Comparison of ENCODE assay signal across 12 cellular contexts in the genomic region with DNA sequence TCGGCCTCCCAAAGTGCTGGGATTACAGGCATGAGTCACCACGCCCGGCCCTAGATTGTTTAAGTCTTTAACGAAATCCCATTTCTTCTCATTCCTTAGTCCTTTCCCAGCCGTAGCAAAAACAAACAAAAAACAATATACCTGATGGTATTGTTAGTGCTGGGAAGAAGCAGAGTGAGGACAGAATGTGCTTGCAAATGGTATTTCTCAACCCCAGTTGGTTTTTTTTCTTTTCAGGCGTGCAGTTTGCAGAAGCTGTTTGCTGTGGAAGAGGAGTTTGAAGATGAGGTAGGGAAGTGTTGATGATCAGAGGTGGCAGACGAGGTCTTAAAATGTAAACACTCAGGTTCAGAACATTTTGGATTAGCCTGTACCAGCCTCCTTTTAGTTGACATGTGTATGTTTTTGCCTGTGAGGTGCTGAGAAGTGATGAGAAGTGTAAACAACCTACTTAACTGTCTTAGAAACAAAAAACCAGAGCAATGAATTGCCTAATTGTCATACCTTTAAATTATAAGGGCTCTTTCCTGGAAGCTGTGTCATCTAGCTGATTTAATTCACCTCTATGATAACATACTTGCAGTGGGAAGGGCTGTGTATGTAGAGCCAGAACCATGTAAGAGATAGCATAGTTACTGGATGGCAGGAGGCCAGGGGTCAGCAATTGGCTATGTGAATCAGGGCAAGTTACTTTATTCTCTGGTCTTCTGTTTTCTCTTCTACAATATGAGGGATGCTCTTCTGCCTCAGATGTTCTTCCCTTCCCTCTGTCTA. TPM values are rescaled to one million over a fixed set of nuclear protein-coding genes. Genes with fewer than 3 reads are reported as not detected.
DNase-seq lines count a peak whose midpoint lies in the region; ATAC-seq, FAIRE-seq and TF ChIP-seq lines count a peak whose summit lies in the region.
"Had no signal": no experiment of that assay in that cellular context is flagged by ENCODE, and none has a peak within 500 bp of the region (broad histone marks: within the 10 kb centered on the region; RNA-seq: fewer than 3 reads in every experiment).

No MANE protein-coding gene starts in this region.

- in situ Hi-C loops in GM12878 (cut with MboI), result loop anchor here (5.0 kb wide), 1 partner anchor 182 kb away; no protein-coding TSS in a partner anchor

- H3K4me2 ChIP-seq in GM12878 (ENCODE audit: control insufficient read depth, insufficient read depth), result no peak overlapping the region

- no peaks in the 10 kb centered on the region for H3K9me3 ChIP-seq in CD4-positive, CD25-positive, alpha-beta regulatory T cell (ENCODE audit: control insufficient read depth in 2 of 2, low read length in 2 of 2)
- H3K9me3 ChIP-seq in GM12878 (replicated peaks; ENCODE audit: control insufficient read depth, insufficient read depth, low read length), result no peaks in the 10 kb centered on the region
- no peaks in the 10 kb centered on the region for H3K9me3 ChIP-seq in right cardiac atrium (ENCODE audit: control insufficient read depth, low read length)
- H3K9me3 ChIP-seq: mucosa of descending colon had no signal

- no peaks in the 10 kb centered on the region for H3K27me3 ChIP-seq in CD4-positive, CD25-positive, alpha-beta regulatory T cell (ENCODE audit: control insufficient read depth, insufficient read depth, low read length)
- H3K27me3 ChIP-seq in GM12878 (replicated peaks in 1 of 2; ENCODE audit: control insufficient read depth in 2 of 2, insufficient read depth in 2 of 2, low read length in 1 of 2), result no peaks in the 10 kb centered on the region
- no peaks in the 10 kb centered on the region for H3K27me3 ChIP-seq in right cardiac atrium (ENCODE audit: control insufficient read depth, insufficient read depth)

- no peak for TF ChIP-seq CTCF in GM12878 (IDR thresholded peaks at IDR 0.05 in 2 of 3, conservative IDR thresholded peaks at IDR 0.05 in 1 of 3; ENCODE audit: control insufficient read depth in 2 of 3, extremely low read depth in 1 of 3, insufficient read depth in 1 of 3, low read depth in 3 of 3, low read length in 3 of 3)

- H3K27ac Mint-ChIP-seq in CD4-positive, CD25-positive, alpha-beta regulatory T cell, result no peak overlapping the region

- H3K4me3 ChIP-seq in CD4-positive, CD25-positive, alpha-beta regulatory T cell (ENCODE audit: low read depth, low read length), result no peak overlapping the region
- H3K4me3 ChIP-seq in GM12878 (no peak overlapping the region), right cardiac atrium (ENCODE audit: low read length) (no peak overlapping the region)
- H3K4me3 ChIP-seq: mucosa of descending colon had no signal

- ATAC-seq in CD4-positive, CD25-positive, alpha-beta regulatory T cell (ENCODE audit: low read depth in 2 of 2), result no peak
- ATAC-seq in GM12878, result no peak
- ATAC-seq in right cardiac atrium, result no peak
- ATAC-seq: mucosa of descending colon had no signal

- no peak for DNase-seq in CD4-positive, CD25-positive, alpha-beta regulatory T cell
- DNase-seq in GM12878 (ENCODE audit: low read depth, low spot score) (no peak), right cardiac atrium (peak in 1 of 3 donors; percentile 61), LoVo (ENCODE audit: low spot score) (no peak), NCI-H1048 (lab: John Stamatoyannopoulos, UW) (no peak)
- DNase-seq in stimulated activated naive CD4-positive, alpha-beta T cell treated with Interleukin-2 at 50 U/mL for 16 hours (lab: John Stamatoyannopoulos, UW), result no peak
- DNase-seq: activated naive CD8-positive, alpha-beta T cell treated with anti-CD3 and anti-CD28 coated beads, Interleukin-2, amount 10 ng/mL, durations not matched to agents 7 days and 5 days; cortex of kidney; islet precursor cell; mucosa of descending colon; NCI-H2171 treated with DMSO at 0.1 percent for 48 hours; stimulated activated CD4-positive, alpha-beta T cell treated with anti-CD3 and anti-CD28 coated beads, Interleukin-1b, Interleukin-23, amount 100 ng/mL, for 48 hours had no signal

- no peak for TF ChIP-seq POLR2A in GM12878 (IDR thresholded peaks at IDR 0.05; ENCODE audit: low read depth, low read length)

- WGBS in GM12878 (ENCODE audit: insufficient coverage, insufficient replicate concordance, low lambda C conversion rate, missing lambda C conversion rate), result 98% methylated on average over 7 of the region's 7 CpGs
- 80% methylated on average over 7 of the region's 7 CpGs for WGBS in right cardiac atrium

- SMC1A ChIA-PET in GM12878 (lab: Charles Lee; ENCODE audit: uncharacterized antibody, unreplicated experiment), result no interaction called here

- no peaks in the 10 kb centered on the region for H3K9me3 Mint-ChIP-seq in CD4-positive, CD25-positive, alpha-beta regulatory T cell
- H3K9me3 Mint-ChIP-seq: activated naive CD8-positive, alpha-beta T cell treated with anti-CD3 and anti-CD28 coated beads, Interleukin-2, amount 10 ng/mL, durations not matched to agents 7 days and 5 days had no signal

- no peaks in the 10 kb centered on the region for H4K20me1 ChIP-seq in GM12878 (ENCODE audit: control insufficient read depth, insufficient read depth)

- POLR2A ChIA-PET in GM12878 (lab: Charles Lee), result interaction anchor here (0.6 kb wide), 1 partner anchor 22 kb away, joined by 3 read pairs; a partner anchor contains a TSS

- FAIRE-seq in GM12878 (lab: Jason Lieb, UNC), result peak; percentile 71

- peaks cover 19% of the 10 kb centered on the region for H3K79me2 ChIP-seq in GM12878 (ENCODE audit: control insufficient read depth, insufficient read depth, low read length)

- peaks cover 2 to 16% (median 10%) of the 10 kb centered on the region in 4 donors for H3K4me1 Mint-ChIP-seq in CD4-positive, CD25-positive, alpha-beta regulatory T cell

- H3K36me3 ChIP-seq in CD4-positive, CD25-positive, alpha-beta regulatory T cell (ENCODE audit: control insufficient read depth, insufficient read depth, low read length), result no peaks in the 10 kb centered on the region
- H3K36me3 ChIP-seq in GM12878 (ENCODE audit: control insufficient read depth in 2 of 2, insufficient read depth in 2 of 2, low read length in 1 of 2), result peaks cover 10 to 13% of the 10 kb centered on the region in 2 experiments

- no peaks in the 10 kb centered on the region for H3K36me3 Mint-ChIP-seq in CD4-positive, CD25-positive, alpha-beta regulatory T cell

- BruUV-seq in GM12878 (replicated peaks; lab: Mats Ljungman, UMichigan), result TSS peak; percentile 34

- H2AFZ ChIP-seq in GM12878 (ENCODE audit: control insufficient read depth, low read depth, low read length), result no peak overlapping the region

- RAD21 ChIA-PET in GM12878 (lab: Charles Lee; ENCODE audit: unreplicated experiment), result interaction anchor here (1.2 kb wide), 1 partner anchor 201 kb away, joined by 3 read pairs; no protein-coding TSS in a partner anchor

- intact Hi-C loops in GM12878 (cut with micrococcal nuclease; ENCODE audit: unreplicated experiment) (loop anchor here (5.0 kb wide), 2 partner anchors 42 to 182 kb away; a partner anchor contains a TSS), right cardiac atrium (cut with DNase I) (no loop called here)

- no peak overlapping the region for H3K27ac ChIP-seq in CD4-positive, CD25-positive, alpha-beta regulatory T cell (ENCODE audit: insufficient read depth, low read length, poor library complexity, severe bottlenecking)
- H3K27ac ChIP-seq in GM12878 (ENCODE audit: control insufficient read depth, insufficient read depth), result no peak overlapping the region
- peak overlapping the region; percentile 30 for H3K27ac ChIP-seq in right cardiac atrium (ENCODE audit: low read length)

- H3K9ac ChIP-seq in GM12878 (ENCODE audit: control insufficient read depth, insufficient read depth, low read length), result no peak overlapping the region

- peaks cover 12% of the 10 kb centered on the region for H3K4me1 ChIP-seq in CD4-positive, CD25-positive, alpha-beta regulatory T cell (ENCODE audit: control insufficient read depth, insufficient read depth, low read length, poor library complexity, severe bottlenecking)
- H3K4me1 ChIP-seq in GM12878 (ENCODE audit: control insufficient read depth, insufficient read depth, low read length) (peaks cover 9% of the 10 kb centered on the region; the same call in 1 of the 2 replicates), right cardiac atrium (ENCODE audit: control insufficient read depth, insufficient read depth, low read length) (peaks cover 5% of the 10 kb centered on the region)

- no peak for TF ChIP-seq RAD21 in GM12878 (IDR thresholded peaks at IDR 0.05; ENCODE audit: insufficient read depth, low read depth, low read length)

- CTCF ChIA-PET in GM12878 (lab: Yijun Ruan, JAX), result interaction anchor here (1.4 to 2.1 kb wide), 2 partner anchors 23 to 29 kb away, joined by 4 read pairs; no protein-coding TSS in a partner anchor

- H3K4me3 Mint-ChIP-seq in CD4-positive, CD25-positive, alpha-beta regulatory T cell, result peak overlapping the region in 3 of 4 donors; percentile 8 to 56 (median 18)
- H3K4me3 Mint-ChIP-seq: activated naive CD8-positive, alpha-beta T cell treated with anti-CD3 and anti-CD28 coated beads, Interleukin-2, amount 10 ng/mL, durations not matched to agents 7 days and 5 days had no signal

- H3K27me3 Mint-ChIP-seq in CD4-positive, CD25-positive, alpha-beta regulatory T cell, result peaks cover 6% of the 10 kb centered on the region
- H3K27me3 Mint-ChIP-seq: activated naive CD8-positive, alpha-beta T cell treated with anti-CD3 and anti-CD28 coated beads, Interleukin-2, amount 10 ng/mL, durations not matched to agents 7 days and 5 days had no signal

- no peak for TF ChIP-seq EP300 in GM12878 (IDR thresholded peaks at IDR 0.05; ENCODE audit: borderline replicate concordance in 1 of 2, control insufficient read depth in 1 of 2, low read depth in 2 of 2, low read length in 2 of 2)

RNA-seq across cellular contexts. Expression of a gene that starts 3.4 kb away (rescaled TPM):
- total RNA-seq in CD4-positive, CD25-positive, alpha-beta regulatory T cell, result 9.2 TPM
- polyA plus RNA-seq in CD4-positive, CD25-positive, alpha-beta regulatory T cell, result under 1 TPM; 0.16 to 0.67 (median 0.38) TPM
- total RNA-seq in GM12878 (2013; cell fraction: nucleolus; rRNA removed), result 14.8 and 15.0 TPM in 2 replicates
- total RNA-seq in GM12878 (2014; rRNA removed), result 9.2 and 12.4 TPM in 2 replicates
- total RNA-seq in GM12878 (2014; rRNA removed; fragmentation: Illumina TruSeq; extraction: Trizol), result 6.4 and 7.0 TPM in 2 replicates
- 12.3 and 14.4 TPM in 2 replicates for total RNA-seq in GM12878 (2021)
- polyA plus RNA-seq in GM12878 (2011; ENCODE audit: low read depth), result 6.5 TPM
- polyA plus RNA-seq in GM12878 (2011; rRNA removed), result 5.9 and 9.9 TPM in 2 replicates
- 16.5 and 17.3 TPM in 2 replicates for polyA plus RNA-seq in GM12878 (2011; cell fraction: cytosol; rRNA removed)
- polyA plus RNA-seq in GM12878 (2011; cell fraction: nucleus; rRNA removed), result 23.6 and 24.4 TPM in 2 replicates
- 7.1 and 8.6 TPM in 2 replicates for polyA plus RNA-seq in GM12878 (2012)
- 9.4 and 9.9 TPM in 2 replicates for polyA plus RNA-seq in GM12878 (2014; fragmentation: Illumina TruSeq; extraction: Trizol)
- polyA plus RNA-seq in GM12878 (2014; fragmentation: Nextera tagmentation; extraction: Ambion mirVana), result 1 to 10 TPM; 4.0 to 4.7 TPM
- polyA plus RNA-seq in GM12878 (2014; rRNA removed), result 10.0 and 10.1 TPM in 2 replicates
- 10 to 100 TPM; 17.6 to 20.4 TPM for polyA plus RNA-seq in GM12878 (2016; fragmentation: Nextera tagmentation; extraction: Ambion mirVana)
- polyA minus RNA-seq in GM12878 (2011; rRNA and poly(A)+ RNA removed), result 14.3 and 25.7 TPM in 2 replicates
- polyA minus RNA-seq in GM12878 (2011; cell fraction: cytosol; rRNA and poly(A)+ RNA removed), result 7.2 and 9.0 TPM in 2 replicates
- 6.3 and 12.2 TPM in 2 replicates for polyA minus RNA-seq in GM12878 (2011; cell fraction: nucleus; rRNA and poly(A)+ RNA removed)
- 1 to 10 TPM in 1 of 4 donors, under 1 TPM in 3; 0.47 to 1.4 (median 0.76) TPM for total RNA-seq in right cardiac atrium
- 0.38 TPM for polyA plus RNA-seq in right cardiac atrium

RNA-seq across cellular contexts. Expression of a gene that starts 21.7 kb away (rescaled TPM):
- 69.1 TPM for total RNA-seq in CD4-positive, CD25-positive, alpha-beta regulatory T cell
- 10 to 100 TPM; 10.6 to 16.4 (median 13.0) TPM for polyA plus RNA-seq in CD4-positive, CD25-positive, alpha-beta regulatory T cell
- total RNA-seq in GM12878 (2013; cell fraction: nucleolus; rRNA removed), result 47.3 and 62.5 TPM in 2 replicates
- total RNA-seq in GM12878 (2014; rRNA removed), result 47.1 and 58.0 TPM in 2 replicates
- 17.7 and 19.7 TPM in 2 replicates for total RNA-seq in GM12878 (2014; rRNA removed; fragmentation: Illumina TruSeq; extraction: Trizol)
- total RNA-seq in GM12878 (2021), result 45.1 and 49.4 TPM in 2 replicates
- polyA plus RNA-seq in GM12878 (2011; ENCODE audit: low read depth), result 11.4 TPM
- polyA plus RNA-seq in GM12878 (2011; rRNA removed), result 12.4 and 24.7 TPM in 2 replicates
- 36.5 and 41.2 TPM in 2 replicates for polyA plus RNA-seq in GM12878 (2011; cell fraction: cytosol; rRNA removed)
- polyA plus RNA-seq in GM12878 (2011; cell fraction: nucleus; rRNA removed), result 58.9 and 69.3 TPM in 2 replicates
- 24.2 and 26.0 TPM in 2 replicates for polyA plus RNA-seq in GM12878 (2012)
- 6.6 and 19.2 TPM in 2 replicates for polyA plus RNA-seq in GM12878 (2014; fragmentation: Illumina TruSeq; extraction: Trizol)
- polyA plus RNA-seq in GM12878 (2014; fragmentation: Nextera tagmentation; extraction: Ambion mirVana), result 1 to 10 TPM; 1.1 to 2.0 TPM
- 38.9 and 39.3 TPM in 2 replicates for polyA plus RNA-seq in GM12878 (2014; rRNA removed)
- 10 to 100 TPM; 30.0 to 34.8 TPM for polyA plus RNA-seq in GM12878 (2016; fragmentation: Nextera tagmentation; extraction: Ambion mirVana)
- polyA minus RNA-seq in GM12878 (2011; rRNA and poly(A)+ RNA removed), result 52.7 and 88.1 TPM in 2 replicates
- 29.1 and 31.3 TPM in 2 replicates for polyA minus RNA-seq in GM12878 (2011; cell fraction: cytosol; rRNA and poly(A)+ RNA removed)
- polyA minus RNA-seq in GM12878 (2011; cell fraction: nucleus; rRNA and poly(A)+ RNA removed), result 30.7 and 56.7 TPM in 2 replicates
- total RNA-seq in right cardiac atrium, result 10 to 100 TPM; 47.9 to 89.2 (median 74.4) TPM
- polyA plus RNA-seq in right cardiac atrium, result 72.4 TPM

RNA-seq across cellular contexts. Expression of a gene that starts 25.4 kb away (rescaled TPM):
- total RNA-seq in CD4-positive, CD25-positive, alpha-beta regulatory T cell, result not detected
- polyA plus RNA-seq in CD4-positive, CD25-positive, alpha-beta regulatory T cell, result under 1 TPM in 2 of 4 donors, not detected in 2; 0.09 to 0.16 TPM
- total RNA-seq in GM12878 (2013; cell fraction: nucleolus; rRNA removed), result not detected in 2 replicates
- total RNA-seq in GM12878 (2014; rRNA removed) (not detected in 2 replicates), GM12878 (2014; rRNA removed; fragmentation: Illumina TruSeq; extraction: Trizol) (not detected in 2 replicates), GM12878 (2021) (0.19 and 0.23 TPM in 2 replicates), right cardiac atrium (10 to 100 TPM in 2 of 4 donors, 1 to 10 TPM in 2; 5.3 to 11.3 (median 9.7) TPM)
- 0.56 TPM for polyA plus RNA-seq in GM12878 (2011; ENCODE audit: low read depth)
- polyA plus RNA-seq in GM12878 (2011; rRNA removed) (not detected in 2 replicates), GM12878 (2014; fragmentation: Illumina TruSeq; extraction: Trizol) (not detected in 2 replicates), GM12878 (2014; fragmentation: Nextera tagmentation; extraction: Ambion mirVana) (under 1 TPM in 1 of 2 experiments, not detected in 1; 0.07 TPM), GM12878 (2014; rRNA removed) (0.11 and 1.1 TPM in 2 replicates), GM12878 (2016; fragmentation: Nextera tagmentation; extraction: Ambion mirVana) (under 1 TPM; 0.44 to 0.56 TPM), right cardiac atrium (5.4 TPM)
- 0.06 TPM in 1 of 2 replicates, not detected in the other for polyA plus RNA-seq in GM12878 (2011; cell fraction: cytosol; rRNA removed)
- polyA plus RNA-seq in GM12878 (2011; cell fraction: nucleus; rRNA removed), result 0.25 and 0.41 TPM in 2 replicates
- 0.90 and 1.5 TPM in 2 replicates for polyA plus RNA-seq in GM12878 (2012)
- polyA minus RNA-seq in GM12878 (2011; rRNA and poly(A)+ RNA removed), result not detected in 2 replicates
- not detected in 2 replicates for polyA minus RNA-seq in GM12878 (2011; cell fraction: cytosol; rRNA and poly(A)+ RNA removed)
- polyA minus RNA-seq in GM12878 (2011; cell fraction: nucleus; rRNA and poly(A)+ RNA removed), result 0.29 TPM in 1 of 2 replicates, not detected in the other

RNA-seq across cellular contexts. Expression of a gene that starts 41.6 kb away (rescaled TPM):
- total RNA-seq in CD4-positive, CD25-positive, alpha-beta regulatory T cell, result 67.7 TPM
- 10 to 100 TPM; 31.7 to 43.7 (median 34.5) TPM for polyA plus RNA-seq in CD4-positive, CD25-positive, alpha-beta regulatory T cell
- 24.8 and 26.0 TPM in 2 replicates for total RNA-seq in GM12878 (2013; cell fraction: nucleolus; rRNA removed)
- total RNA-seq in GM12878 (2014; rRNA removed), result 23.8 and 24.0 TPM in 2 replicates
- total RNA-seq in GM12878 (2014; rRNA removed; fragmentation: Illumina TruSeq; extraction: Trizol), result 10.3 and 10.6 TPM in 2 replicates
- 18.5 and 20.1 TPM in 2 replicates for total RNA-seq in GM12878 (2021)
- polyA plus RNA-seq in GM12878 (2011; ENCODE audit: low read depth), result 16.3 TPM
- 16.1 and 20.8 TPM in 2 replicates for polyA plus RNA-seq in GM12878 (2011; rRNA removed)
- 28.3 and 36.9 TPM in 2 replicates for polyA plus RNA-seq in GM12878 (2011; cell fraction: cytosol; rRNA removed)
- polyA plus RNA-seq in GM12878 (2011; cell fraction: nucleus; rRNA removed), result 147 and 181 TPM in 2 replicates
- 23.6 and 29.4 TPM in 2 replicates for polyA plus RNA-seq in GM12878 (2012)
- 10.0 and 19.2 TPM in 2 replicates for polyA plus RNA-seq in GM12878 (2014; fragmentation: Illumina TruSeq; extraction: Trizol)
- 1 to 10 TPM; 4.3 to 5.9 TPM for polyA plus RNA-seq in GM12878 (2014; fragmentation: Nextera tagmentation; extraction: Ambion mirVana)
- polyA plus RNA-seq in GM12878 (2014; rRNA removed), result 29.6 and 34.0 TPM in 2 replicates
- polyA plus RNA-seq in GM12878 (2016; fragmentation: Nextera tagmentation; extraction: Ambion mirVana), result 10 to 100 TPM; 21.0 to 21.3 TPM
- polyA minus RNA-seq in GM12878 (2011; rRNA and poly(A)+ RNA removed), result 10.5 and 15.0 TPM in 2 replicates
- polyA minus RNA-seq in GM12878 (2011; cell fraction: cytosol; rRNA and poly(A)+ RNA removed), result 5.1 and 6.2 TPM in 2 replicates
- polyA minus RNA-seq in GM12878 (2011; cell fraction: nucleus; rRNA and poly(A)+ RNA removed), result 12.0 and 17.9 TPM in 2 replicates
- total RNA-seq in right cardiac atrium, result 10 to 100 TPM; 23.5 to 27.6 (median 26.6) TPM
- polyA plus RNA-seq in right cardiac atrium, result 26.3 TPM

RNA-seq across cellular contexts. Expression of a gene that starts 54.5 kb away (rescaled TPM):
- total RNA-seq in CD4-positive, CD25-positive, alpha-beta regulatory T cell, result 103 TPM
- polyA plus RNA-seq in CD4-positive, CD25-positive, alpha-beta regulatory T cell, result 10 to 100 TPM; 10.3 to 16.1 (median 12.6) TPM
- total RNA-seq in GM12878 (2013; cell fraction: nucleolus; rRNA removed), result 40.9 and 44.3 TPM in 2 replicates
- total RNA-seq in GM12878 (2014; rRNA removed) (35.4 and 41.2 TPM in 2 replicates), GM12878 (2014; rRNA removed; fragmentation: Illumina TruSeq; extraction: Trizol) (26.8 and 27.6 TPM in 2 replicates), GM12878 (2021) (75.5 and 78.7 TPM in 2 replicates), right cardiac atrium (10 to 100 TPM; 37.5 to 52.7 (median 41.2) TPM)
- 13.0 TPM for polyA plus RNA-seq in GM12878 (2011; ENCODE audit: low read depth)
- polyA plus RNA-seq in GM12878 (2011; rRNA removed) (36.1 and 41.3 TPM in 2 replicates), GM12878 (2014; fragmentation: Illumina TruSeq; extraction: Trizol) (27.7 and 37.9 TPM in 2 replicates), GM12878 (2014; fragmentation: Nextera tagmentation; extraction: Ambion mirVana) (1 to 10 TPM in 1 of 2 experiments, under 1 TPM in 1; 0.71 to 2.3 TPM), GM12878 (2014; rRNA removed) (44.8 and 48.6 TPM in 2 replicates), GM12878 (2016; fragmentation: Nextera tagmentation; extraction: Ambion mirVana) (1 to 10 TPM; 6.8 to 8.8 TPM), right cardiac atrium (31.0 TPM)
- 42.6 TPM in 2 replicates for polyA plus RNA-seq in GM12878 (2011; cell fraction: cytosol; rRNA removed)
- 96.8 and 107 TPM in 2 replicates for polyA plus RNA-seq in GM12878 (2011; cell fraction: nucleus; rRNA removed)
- 24.0 and 30.1 TPM in 2 replicates for polyA plus RNA-seq in GM12878 (2012)
- polyA minus RNA-seq in GM12878 (2011; rRNA and poly(A)+ RNA removed), result 39.7 and 45.8 TPM in 2 replicates
- polyA minus RNA-seq in GM12878 (2011; cell fraction: cytosol; rRNA and poly(A)+ RNA removed), result 11.5 and 13.8 TPM in 2 replicates
- 30.8 and 60.6 TPM in 2 replicates for polyA minus RNA-seq in GM12878 (2011; cell fraction: nucleus; rRNA and poly(A)+ RNA removed)
